7 cellular contexts compared by ENCODE assay signal in genomic region chr13:43085545-43085944, GRCh38.
DNase-seq lines count a peak whose midpoint lies in the region; TF ChIP-seq lines count a peak whose summit lies in the region.

No MANE protein-coding gene starts in this region.

- H3K4me3 ChIP-seq in GM12865 (ENCODE audit: low read depth, low read length): no peak overlapping the region

- TF ChIP-seq CTCF in GM12865 (IDR thresholded peaks at IDR 0.05; ENCODE audit: insufficient read depth, low read depth, low read length, missing control alignments): peak; percentile 23

- DNase-seq in GM12865 (ENCODE audit: low read depth) (peak; percentile 34), NCI-H2171 treated with DMSO at 0.1 percent for 48 hours (lab: John Stamatoyannopoulos, UW) (peak; percentile 61), dermis microvascular lymphatic vessel endothelial cell (ENCODE audit: low read depth in 2 of 2) (peak; percentile 24 to 51), pons (ENCODE audit: low spot score) (peak; percentile 56), middle frontal gyrus (ENCODE audit: extremely low spot score, low spot score) (no peak), NCI-H1930 (lab: John Stamatoyannopoulos, UW) (no peak), HPDE6-E6E7 (ENCODE audit: extremely low spot score) (no peak)

Comparison
In these comparisons a context has a peak if more than half of its experiments do, and no peak if none do; other contexts are left out.
1. DNase-seq: peak in GM12865 (single experiment), NCI-H2171 treated with DMSO at 0.1 percent for 48 hours (single experiment), dermis microvascular lymphatic vessel endothelial cell (2 of 2) and pons (single experiment); none in middle frontal gyrus (single experiment), NCI-H1930 (0 of 2) and HPDE6-E6E7 (single experiment).